Comparison of ENCODE assay signal across 17 cellular contexts in genomic region chr11:109708184-109708583, GRCh38.
"Had no signal": no experiment of that assay in that cellular context is flagged by ENCODE, and none has a peak within 500 bp of the region (broad histone marks: within the 10 kb centered on the region; RNA-seq: fewer than 3 reads in every experiment).

No MANE protein-coding gene starts in this region.

- H3K27me3 Mint-ChIP-seq: effector memory CD8-positive, alpha-beta T cell had no signal

- H3K4me3 ChIP-seq: esophagus muscularis mucosa, gastrocnemius medialis, heart right ventricle, mucosa of descending colon, pancreas, smooth muscle cell had no signal

- H3K4me2 ChIP-seq: smooth muscle cell had no signal

- H3K4me1 Mint-ChIP-seq: naive thymus-derived CD8-positive, alpha-beta T cell had no signal

- H3K4me1 ChIP-seq: esophagus muscularis mucosa, gastrocnemius medialis, heart right ventricle, pancreas had no signal

- H3K9me3 ChIP-seq: esophagus muscularis mucosa, gastrocnemius medialis, mucosa of descending colon, pancreas had no signal

- H3K4me3 Mint-ChIP-seq: dendritic cell treated with granulocyte-macrophage colony-stimulating factor and Interleukin-4, amounts not matched to agents 40 ng/mL and 50 ng/mL, for 4 days; effector memory CD8-positive, alpha-beta T cell; naive thymus-derived CD8-positive, alpha-beta T cell had no signal

- FAIRE-seq: pancreas had no signal

- H3K9me3 Mint-ChIP-seq: dendritic cell treated with granulocyte-macrophage colony-stimulating factor and Interleukin-4, amounts not matched to agents 40 ng/mL and 50 ng/mL, for 4 days had no signal

- H3K36me3 Mint-ChIP-seq: naive thymus-derived CD8-positive, alpha-beta T cell had no signal

- H3K27ac ChIP-seq: epithelial cell of prostate, esophagus muscularis mucosa, gastrocnemius medialis, heart right ventricle, pancreas had no signal

- H3K27me3 ChIP-seq: esophagus muscularis mucosa, gastrocnemius medialis, heart right ventricle, pancreas had no signal

- H3K27ac Mint-ChIP-seq: dendritic cell treated with granulocyte-macrophage colony-stimulating factor and Interleukin-4, amounts not matched to agents 40 ng/mL and 50 ng/mL, for 4 days; effector memory CD8-positive, alpha-beta T cell; naive thymus-derived CD8-positive, alpha-beta T cell; progenitor cell of endocrine pancreas had no signal

- DNase-seq: effector memory CD8-positive, alpha-beta T cell; gastrocnemius medialis; heart right ventricle; islet precursor cell; mammary epithelial cell; mucosa of descending colon; naive thymus-derived CD8-positive, alpha-beta T cell; nucleus accumbens; pancreas; right cardiac atrium; stimulated activated CD4-positive, alpha-beta T cell treated with anti-CD3 and anti-CD28 coated beads, Interleukin-2, amount 100 ng/mL, for 48 hours; stimulated activated naive CD4-positive, alpha-beta T cell treated with Interleukin-2 at 50 U/mL for 16 hours had no signal

- H3K36me3 ChIP-seq: esophagus muscularis mucosa, gastrocnemius medialis, heart right ventricle, pancreas had no signal
